ENCODE assay signal across 7 cellular contexts in genomic region chr11:118765095-118765691, GRCh38. TPM values are rescaled to one million over a fixed set of nuclear protein-coding genes. Genes with fewer than 3 reads are reported as not detected.
DNase-seq lines count a peak whose midpoint lies in the region; ATAC-seq and TF ChIP-seq lines count a peak whose summit lies in the region.
"Not testable (repeated sequence)": the region's sequence is repeated elsewhere in the genome, so short reads cannot be mapped to it uniquely, and the experiment has no call there.

No MANE protein-coding gene starts in this region.

- H3K27ac Mint-ChIP-seq in endodermal cell, result not testable (repeated sequence)
- H3K27ac Mint-ChIP-seq in memory B cell, result peak overlapping the region; percentile 38

- H3K27me3 Mint-ChIP-seq in endodermal cell (ENCODE audit: insufficient read depth); memory B cell: not testable (repeated sequence)

- 89 to 95% methylated on average over 5 to 6 of the region's 6 CpGs for WGBS in endodermal cell (ENCODE audit: insufficient coverage in 1 of 2, insufficient read length in 1 of 2), 2 experiments
- WGBS in prostate gland, result 83% methylated on average over 6 of the region's 6 CpGs

- H3K9ac ChIP-seq in HCT116 (ENCODE audit: low read length); PC-3 (ENCODE audit: low read length); endodermal cell (ENCODE audit: extremely low read depth, low read length, poor library complexity, severe bottlenecking): not testable (repeated sequence)

- not testable (repeated sequence) for H4K20me1 ChIP-seq in HCT116 (ENCODE audit: insufficient read depth)
- H4K20me1 ChIP-seq in PC-3 (ENCODE audit: low read length), result peaks cover 12% of the 10 kb centered on the region; the same call in 1 of the 2 replicates

- peak; percentile 52; the same call in 1 of the 2 replicates for ATAC-seq in HCT116
- peak; percentile 13; the same call in 1 of the 2 replicates for ATAC-seq in PC-3
- ATAC-seq in memory B cell (ENCODE audit: low read depth), result peak; percentile 46

- POLR2A ChIA-PET in HCT116 (lab: Charles Lee), result not testable (repeated sequence)
- POLR2A ChIA-PET in PC-3 (lab: Charles Lee; ENCODE audit: unreplicated experiment), result interaction anchor here (0.6 kb wide), 1 partner anchor 139 kb away, joined by 3 read pairs; no protein-coding TSS in a partner anchor

- peaks cover 30 to 34% of the 10 kb centered on the region in 2 experiments for H3K36me3 ChIP-seq in HCT116 (ENCODE audit: control insufficient read depth in 1 of 2, insufficient read depth in 2 of 2, low read length in 2 of 2)
- H3K36me3 ChIP-seq in PC-3 (ENCODE audit: low read depth, low read length), result peaks cover 54% of the 10 kb centered on the region
- H3K36me3 ChIP-seq in endodermal cell (ENCODE audit: control insufficient read depth, insufficient read depth, low read length), result peaks cover 82% of the 10 kb centered on the region
- H3K36me3 ChIP-seq in prostate gland, result not testable (repeated sequence)

- intact Hi-C loops in HCT116 (cut with micrococcal nuclease); PC-3 (cut with micrococcal nuclease); prostate gland (cut with DNase I): not testable (repeated sequence)

- TF ChIP-seq RAD21 in HCT116 (IDR thresholded peaks at IDR 0.05; ENCODE audit: low read depth), result not testable (repeated sequence)

- H3K36me3 Mint-ChIP-seq in endodermal cell (ENCODE audit: low read depth) (peaks cover 72% of the 10 kb centered on the region), memory B cell (peaks cover 22% of the 10 kb centered on the region)

- CTCF ChIA-PET in HCT116 (lab: Charles Lee); PC-3 (lab: Charles Lee): not testable (repeated sequence)

- H3K9me3 Mint-ChIP-seq in endodermal cell, memory B cell: not testable (repeated sequence)

- not testable (repeated sequence) for BruUV-seq in HCT116 (replicated peaks; lab: Mats Ljungman, UMichigan); PC-3 (replicated peaks; lab: Mats Ljungman, UMichigan)

- H3K9me3 ChIP-seq in HCT116 (ENCODE audit: control insufficient read depth in 1 of 2, insufficient read depth in 1 of 2, low read depth in 1 of 2, low read length in 2 of 2); PC-3 (ENCODE audit: low read length); endodermal cell (ENCODE audit: control insufficient read depth, low read length); prostate gland: not testable (repeated sequence)

- H2AFZ ChIP-seq in HCT116 (ENCODE audit: low read depth, low read length, poor library complexity, severe bottlenecking); PC-3 (ENCODE audit: low read length): not testable (repeated sequence)

- not testable (repeated sequence) for H3K4me1 ChIP-seq in HCT116 (ENCODE audit: control insufficient read depth in 1 of 2, insufficient read depth in 2 of 2, low read length in 2 of 2); PC-3 (ENCODE audit: insufficient read depth, low read length); endodermal cell (ENCODE audit: control insufficient read depth, insufficient read depth, low read length); prostate gland (replicated peaks)

- H3K9me2 ChIP-seq in HCT116 (ENCODE audit: insufficient read depth); PC-3 (replicated peaks; ENCODE audit: low read length): not testable (repeated sequence)

- H3K27ac ChIP-seq in C4-2B (peak overlapping the region; percentile 66), prostate gland (peak overlapping the region in 1 of 2 donors; percentile 19)
- not testable (repeated sequence) for H3K27ac ChIP-seq in HCT116 (ENCODE audit: low read depth, low read length); PC-3 (ENCODE audit: low read length); endodermal cell (ENCODE audit: low read depth, low read length)

- not testable (repeated sequence) for TF ChIP-seq POLR2A in HCT116 (IDR thresholded peaks at IDR 0.05; ENCODE audit: borderline replicate concordance, extremely low read depth, insufficient read depth, insufficient read length); prostate gland (IDR thresholded peaks at IDR 0.05)

- H3K4me1 Mint-ChIP-seq in endodermal cell, result not testable (repeated sequence)
- peaks cover 11% of the 10 kb centered on the region for H3K4me1 Mint-ChIP-seq in memory B cell

- not testable (repeated sequence) for H3K4me2 ChIP-seq in HCT116 (ENCODE audit: low read length); PC-3 (ENCODE audit: low read length)

- H3K27me3 ChIP-seq in HCT116 (ENCODE audit: insufficient read depth, low read length); PC-3 (ENCODE audit: low read length); endodermal cell (ENCODE audit: control insufficient read depth, insufficient read depth, low read length, poor library complexity, severe bottlenecking); prostate gland (replicated peaks; ENCODE audit: insufficient read depth): not testable (repeated sequence)

- H3K4me3 Mint-ChIP-seq in endodermal cell, memory B cell: not testable (repeated sequence)

- RAD21 ChIA-PET in HCT116 (lab: Charles Lee; ENCODE audit: low non-redundant PET in 1 of 2, low total read pairs in 2 of 2, uncharacterized antibody in 2 of 2, unreplicated experiment in 2 of 2), result not testable (repeated sequence)

- H3F3A ChIP-seq in PC-3 (ENCODE audit: low read length, unreplicated experiment), result not testable (repeated sequence)

- DNase-seq in DMS53 (lab: John Stamatoyannopoulos, UW) (peak; percentile 39), PC-3 (peak; percentile 43), prostate gland (ENCODE audit: low spot score) (peak; percentile 57)
- DNase-seq in HCT116 (ENCODE audit: low read depth, low spot score); endodermal cell; memory B cell (ENCODE audit: low spot score in 2 of 2): not testable (repeated sequence)

- not testable (repeated sequence) for TF ChIP-seq CTCF in C4-2B (conservative IDR thresholded peaks at IDR 0.05); HCT116 (IDR thresholded peaks at IDR 0.05 in 2 of 3, conservative IDR thresholded peaks at IDR 0.05 in 1 of 3; ENCODE audit: borderline replicate concordance in 1 of 3, insufficient read depth in 1 of 3, low read depth in 2 of 3, low read length in 2 of 3); PC-3 (conservative IDR thresholded peaks at IDR 0.05; ENCODE audit: low read depth, low read length); prostate gland (IDR thresholded peaks at IDR 0.05)
- peak; percentile 46 for TF ChIP-seq CTCF in endodermal cell (conservative IDR thresholded peaks at IDR 0.05)

- H3K4me3 ChIP-seq in HCT116 (replicated peaks in 1 of 2; ENCODE audit: low read depth in 1 of 2, low read length in 2 of 2); PC-3 (ENCODE audit: low read length); endodermal cell (ENCODE audit: low read length); prostate gland: not testable (repeated sequence)

- peaks cover 82% of the 10 kb centered on the region for H3K79me2 ChIP-seq in HCT116 (ENCODE audit: insufficient read depth, low read length)
- peaks cover 37% of the 10 kb centered on the region for H3K79me2 ChIP-seq in PC-3 (ENCODE audit: low read length)

RNA-seq across cellular contexts. Expression of gene DDX6, which starts 25.8 kb away (rescaled TPM):
- 150 TPM for total RNA-seq in HCT116 (2021; ENCODE audit: unreplicated experiment)
- 25.0 and 29.6 TPM in 2 replicates for polyA plus RNA-seq in HCT116 (2012)
- total RNA-seq in PC-3 (2014; rRNA removed), result 59.4 and 66.3 TPM in 2 replicates
- total RNA-seq in endodermal cell, result 100 to 1,000 TPM; 103 to 133 TPM
- polyA plus RNA-seq in endodermal cell (2013, experiment 1 of 2), result 72.9 TPM
- 74.8 TPM for polyA plus RNA-seq in endodermal cell (2013, experiment 2 of 2)
- 100 to 1,000 TPM; 122 to 127 TPM for total RNA-seq in prostate gland
